In the genomic region with DNA sequence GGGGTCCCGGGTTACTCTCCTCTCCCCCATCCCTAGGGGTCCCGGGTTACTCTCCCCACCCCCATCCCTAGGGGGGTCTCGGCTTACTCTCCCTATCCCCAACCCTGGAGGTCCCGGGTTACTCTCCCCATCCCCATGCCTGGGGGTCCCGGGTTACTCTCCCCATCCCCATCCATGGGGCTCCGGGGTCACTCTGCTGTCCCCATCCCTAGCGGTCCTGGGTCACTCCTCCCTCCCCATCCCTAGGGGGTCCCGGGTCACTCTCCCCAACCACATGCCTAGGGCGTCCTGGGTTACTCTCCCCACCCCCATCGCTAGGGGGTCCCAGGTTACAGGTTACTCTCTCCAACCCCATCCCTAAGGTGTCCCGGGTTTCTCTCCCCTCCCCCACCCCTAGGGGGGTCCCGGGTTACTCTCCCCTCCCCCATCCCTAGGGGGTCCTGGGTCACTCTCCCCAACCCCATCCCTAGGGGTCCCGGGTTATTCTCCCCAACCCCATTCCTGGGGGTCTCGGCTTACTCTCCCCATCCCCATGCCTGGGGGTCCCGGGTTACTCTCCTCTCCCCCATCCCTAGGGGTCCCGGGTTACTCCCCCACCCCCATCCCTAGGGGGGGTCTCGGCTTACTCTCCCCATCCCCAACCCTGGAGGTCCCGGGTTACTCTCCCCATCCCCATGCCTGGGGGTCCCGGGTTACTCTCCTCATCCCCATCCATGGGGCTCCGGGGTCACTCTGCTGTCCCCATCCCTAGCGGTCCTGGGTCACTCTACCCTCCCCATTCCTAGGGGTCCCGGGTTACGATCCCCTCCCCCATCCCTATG, we compare ENCODE assay signal across 8 cellular contexts. TPM values are rescaled to one million over a fixed set of nuclear protein-coding genes. Genes with fewer than 3 reads are reported as not detected.
DNase-seq lines count a peak whose midpoint lies in the region; ATAC-seq, FAIRE-seq and TF ChIP-seq lines count a peak whose summit lies in the region.

No MANE protein-coding gene starts in this region.

- H3K27me3 ChIP-seq in mononuclear cell (ENCODE audit: insufficient read depth, low read length): no peaks in the 10 kb centered on the region

- H3K27ac Mint-ChIP-seq in stimulated activated naive CD8-positive, alpha-beta T cell treated with anti-CD3 and anti-CD28 coated beads, Interleukin-15, Interleukin-2, amounts not matched to agents 100 ng/mL and 50 ng/mL, for 24 hours: peak overlapping the region; percentile 86
- H3K27ac Mint-ChIP-seq in chondrocyte (ENCODE audit: unreplicated experiment): peak overlapping the region; percentile 90

- H3K4me3 ChIP-seq in mononuclear cell (ENCODE audit: low read length): peak overlapping the region; percentile 75

- H3K36me3 Mint-ChIP-seq in stimulated activated naive CD8-positive, alpha-beta T cell treated with anti-CD3 and anti-CD28 coated beads, Interleukin-15, Interleukin-2, amounts not matched to agents 100 ng/mL and 50 ng/mL, for 24 hours (ENCODE audit: low read depth): peaks cover 33% of the 10 kb centered on the region
- peaks cover 15% of the 10 kb centered on the region for H3K36me3 Mint-ChIP-seq in chondrocyte (ENCODE audit: low read depth)

- peak overlapping the region; percentile 86 for H3K4me3 Mint-ChIP-seq in stimulated activated naive CD8-positive, alpha-beta T cell treated with anti-CD3 and anti-CD28 coated beads, Interleukin-15, Interleukin-2, amounts not matched to agents 100 ng/mL and 50 ng/mL, for 24 hours
- peak overlapping the region; percentile 87 for H3K4me3 Mint-ChIP-seq in chondrocyte (ENCODE audit: unreplicated experiment)

- DNase-seq in stimulated activated naive CD8-positive, alpha-beta T cell treated with anti-CD3 and anti-CD28 coated beads, Interleukin-15, Interleukin-2, amounts not matched to agents 100 U/mL and 50 U/mL, for 24 hours: no peak
- peak; percentile 79 for DNase-seq in chondrocyte (ENCODE audit: low spot score)
- DNase-seq in GM03348 (ENCODE audit: low spot score): no peak
- DNase-seq in D721Med (ENCODE audit: insufficient read length, low spot score): no peak

- H3K4me1 ChIP-seq in mononuclear cell (ENCODE audit: insufficient read depth, low read length): peaks cover 20% of the 10 kb centered on the region

- no peak for TF ChIP-seq CTCF in chondrocyte (IDR thresholded peaks at IDR 0.05)
- TF ChIP-seq CTCF in D721Med (IDR thresholded peaks at IDR 0.05; ENCODE audit: insufficient read depth, missing control alignments): no peak

- no peak for FAIRE-seq in D721Med (lab: Jason Lieb, UNC)

- H3K4me1 Mint-ChIP-seq in stimulated activated naive CD8-positive, alpha-beta T cell treated with anti-CD3 and anti-CD28 coated beads, Interleukin-15, Interleukin-2, amounts not matched to agents 100 ng/mL and 50 ng/mL, for 24 hours (ENCODE audit: low read depth): peaks cover 22% of the 10 kb centered on the region
- H3K4me1 Mint-ChIP-seq in chondrocyte (ENCODE audit: low read depth): peaks cover 6% of the 10 kb centered on the region

- H3K27me3 Mint-ChIP-seq in stimulated activated naive CD8-positive, alpha-beta T cell treated with anti-CD3 and anti-CD28 coated beads, Interleukin-15, Interleukin-2, amounts not matched to agents 100 ng/mL and 50 ng/mL, for 24 hours: no peaks in the 10 kb centered on the region
- peaks cover 2% of the 10 kb centered on the region for H3K27me3 Mint-ChIP-seq in chondrocyte (ENCODE audit: low read depth)

- H3K9me3 ChIP-seq in mononuclear cell (ENCODE audit: low read depth, low read length): peaks cover 4% of the 10 kb centered on the region

- peaks cover 23% of the 10 kb centered on the region for H3K9me3 Mint-ChIP-seq in stimulated activated naive CD8-positive, alpha-beta T cell treated with anti-CD3 and anti-CD28 coated beads, Interleukin-15, Interleukin-2, amounts not matched to agents 100 ng/mL and 50 ng/mL, for 24 hours
- peaks cover 14% of the 10 kb centered on the region for H3K9me3 Mint-ChIP-seq in chondrocyte (ENCODE audit: low read depth)

- no peak for ATAC-seq in stimulated activated naive CD8-positive, alpha-beta T cell treated with anti-CD3 and anti-CD28 coated beads, Interleukin-15, Interleukin-2, amounts not matched to agents 100 U/mL and 50 U/mL, for 24 hours
- ATAC-seq in GM21526 (IDR thresholded peaks at IDR 0.05; ENCODE audit: low FRiP score, unreplicated experiment) (no peak), GM19463 (IDR thresholded peaks at IDR 0.05; ENCODE audit: unreplicated experiment) (no peak)

RNA-seq across cellular contexts. Expression of a gene that starts 0.8 kb away (rescaled TPM):
- 19.6 to 29.0 TPM (median 20.2 TPM) in 3 replicates for total RNA-seq in chondrocyte
- 12.7 TPM for total RNA-seq in mononuclear cell

RNA-seq across cellular contexts. Expression of a gene that starts 60.0 kb away (rescaled TPM):
- total RNA-seq in chondrocyte (270 to 332 TPM (median 327 TPM) in 3 replicates), mononuclear cell (315 TPM)
